ENCODE assay signal across 13 cellular contexts in the genomic region with DNA sequence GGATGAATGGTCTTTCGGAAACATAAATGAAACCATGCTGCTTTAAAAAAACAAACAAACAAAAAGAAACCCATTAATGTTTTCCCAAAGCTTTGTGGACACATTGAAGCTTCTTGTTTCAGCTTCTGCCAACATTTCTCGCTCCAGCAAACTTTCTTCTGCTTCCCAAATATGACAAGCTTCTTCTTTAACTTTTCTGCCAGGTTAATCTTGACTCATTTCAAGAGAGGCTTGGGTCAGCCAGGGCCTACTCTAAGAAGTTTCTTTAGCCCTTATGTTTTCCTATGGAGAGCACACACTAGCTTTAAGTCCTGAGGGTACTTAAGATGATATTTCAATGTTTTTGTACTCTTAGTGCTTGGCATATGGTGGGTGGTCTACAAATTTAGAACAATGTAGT. TPM values are rescaled to one million over a fixed set of nuclear protein-coding genes. Genes with fewer than 3 reads are reported as not detected.
DNase-seq lines count a peak whose midpoint lies in the region; ATAC-seq and TF ChIP-seq lines count a peak whose summit lies in the region.
"Had no signal": no experiment of that assay in that cellular context is flagged by ENCODE, and none has a peak within 500 bp of the region (broad histone marks: within the 10 kb centered on the region; RNA-seq: fewer than 3 reads in every experiment).

No MANE protein-coding gene starts in this region.

- POLR2A ChIA-PET in GM10248 (lab: Yijun Ruan, JAX): no interaction called here

- peaks cover 50% of the 10 kb centered on the region for H3K4me1 Mint-ChIP-seq in activated T-helper 2 cell treated with anti-CD3 and anti-CD28 coated beads, Interferon-gamma antibody, Interleukin-2, Interleukin-4, amounts not matched to agents 10 μg/mL and 5 μg/mL and 100 μg/mL, durations not matched to agents 14 hours and 24 hours and 36 hours (ENCODE audit: low read depth)
- peaks cover 39% of the 10 kb centered on the region for H3K4me1 Mint-ChIP-seq in mesothelial cell of epicardium

- H3K4me1 ChIP-seq in ACC112 (ENCODE audit: control insufficient read depth, insufficient read depth, low read length, unreplicated experiment) (peaks cover 34% of the 10 kb centered on the region), gastrocnemius medialis (peaks cover 7 to 9% of the 10 kb centered on the region in 2 donors)

- ATAC-seq in GM19463 (IDR thresholded peaks at IDR 0.05; ENCODE audit: unreplicated experiment): peak; percentile 34
- no peak for ATAC-seq in gastrocnemius medialis

- peak overlapping the region; percentile 2 for H3K4me3 Mint-ChIP-seq in activated T-helper 2 cell treated with anti-CD3 and anti-CD28 coated beads, Interferon-gamma antibody, Interleukin-2, Interleukin-4, amounts not matched to agents 10 μg/mL and 5 μg/mL and 100 μg/mL, durations not matched to agents 14 hours and 24 hours and 36 hours (ENCODE audit: low read depth)
- no peak overlapping the region for H3K4me3 Mint-ChIP-seq in mesothelial cell of epicardium

- H3K36me3 Mint-ChIP-seq in activated T-helper 2 cell treated with anti-CD3 and anti-CD28 coated beads, Interferon-gamma antibody, Interleukin-2, Interleukin-4, amounts not matched to agents 10 μg/mL and 5 μg/mL and 100 μg/mL, durations not matched to agents 14 hours and 24 hours and 36 hours (ENCODE audit: low read depth): peaks cover 59% of the 10 kb centered on the region
- peaks cover 21% of the 10 kb centered on the region for H3K36me3 Mint-ChIP-seq in mesothelial cell of epicardium

- H3K27ac ChIP-seq in ACC112 (ENCODE audit: low read depth, low read length) (peak overlapping the region; percentile 6; the same call in 1 of the 2 replicates), gastrocnemius medialis (peak overlapping the region in 2 of 4 donors; percentile 11 to 15)
- H3K27ac ChIP-seq: C4-2B had no signal

- TF ChIP-seq CTCF in mesothelial cell of epicardium (IDR thresholded peaks at IDR 0.05; ENCODE audit: unreplicated experiment) (no peak), gastrocnemius medialis (IDR thresholded peaks at IDR 0.05 in 4 of 5, conservative IDR thresholded peaks at IDR 0.05 in 1 of 5) (no peak), GM10248 (IDR thresholded peaks at IDR 0.05; ENCODE audit: control extremely low read depth, extremely low read depth, low read depth, missing control alignments) (no peak)

- H3K36me3 ChIP-seq in ACC112 (ENCODE audit: insufficient read depth, low read length): peaks cover 75% of the 10 kb centered on the region
- peaks cover 0 to 12% of the 10 kb centered on the region in 2 donors for H3K36me3 ChIP-seq in gastrocnemius medialis

- H3K4me3 ChIP-seq in ACC112 (ENCODE audit: low read depth, low read length) (peak overlapping the region; percentile 36; the same call in 1 of the 2 replicates), gastrocnemius medialis (no peak overlapping the region)

- H3K9me3 Mint-ChIP-seq in activated T-helper 2 cell treated with anti-CD3 and anti-CD28 coated beads, Interferon-gamma antibody, Interleukin-2, Interleukin-4, amounts not matched to agents 10 μg/mL and 5 μg/mL and 100 μg/mL, durations not matched to agents 14 hours and 24 hours and 36 hours: no peaks in the 10 kb centered on the region
- H3K9me3 Mint-ChIP-seq in mesothelial cell of epicardium: no peaks in the 10 kb centered on the region

- H3K27me3 Mint-ChIP-seq in activated T-helper 2 cell treated with anti-CD3 and anti-CD28 coated beads, Interferon-gamma antibody, Interleukin-2, Interleukin-4, amounts not matched to agents 10 μg/mL and 5 μg/mL and 100 μg/mL, durations not matched to agents 14 hours and 24 hours and 36 hours (ENCODE audit: low read depth): no peaks in the 10 kb centered on the region
- H3K27me3 Mint-ChIP-seq in mesothelial cell of epicardium (ENCODE audit: low read depth): no peaks in the 10 kb centered on the region

- intact Hi-C loops in activated T-helper 2 cell treated with anti-CD3 and anti-CD28 coated beads, Interferon-gamma antibody, Interleukin-2, Interleukin-4, amounts not matched to agents 10 μg/mL and 5 μg/mL and 100 μg/mL, durations not matched to agents 14 hours and 24 hours and 36 hours (cut with micrococcal nuclease): loop anchor here (10.0 kb wide), 3 partner anchors 633 to 1303 kb away; partner anchors contain the start of gene TMC1
- intact Hi-C loops in gastrocnemius medialis (cut with DNase I; ENCODE audit: low total_unique reads) (no loop called here), head of caudate nucleus (cut with DNase I) (no loop called here)

- no peak overlapping the region for H2AFZ ChIP-seq in ACC112 (ENCODE audit: low read length, unreplicated experiment)

- peak overlapping the region; percentile 48 for H3K27ac Mint-ChIP-seq in activated T-helper 2 cell treated with anti-CD3 and anti-CD28 coated beads, Interferon-gamma antibody, Interleukin-2, Interleukin-4, amounts not matched to agents 10 μg/mL and 5 μg/mL and 100 μg/mL, durations not matched to agents 14 hours and 24 hours and 36 hours
- H3K27ac Mint-ChIP-seq in mesothelial cell of epicardium: peak overlapping the region; percentile 23

- no peak for DNase-seq in activated T-helper 2 cell treated with anti-CD3 and anti-CD28 coated beads, Interferon-gamma antibody, Interleukin-2, Interleukin-4, amounts not matched to agents 10 μg/mL and 5 μg/mL and 100 μg/mL, durations not matched to agents 14 hours and 24 hours and 36 hours (ENCODE audit: low spot score)
- DNase-seq in mesothelial cell of epicardium (ENCODE audit: low spot score in 2 of 2, unreplicated experiment in 2 of 2) (no peak), gastrocnemius medialis (no peak), GOT3 (lab: John Stamatoyannopoulos, UW) (no peak), GM10248 (ENCODE audit: extremely low spot score) (no peak), head of caudate nucleus (no peak)
- DNase-seq: activated effector memory CD4-positive, alpha-beta T cell treated with Interleukin-2 at 50 U/mL for 16 hours; foreskin melanocyte; islet precursor cell; NCI-H345 had no signal

- H3K27me3 ChIP-seq in ACC112 (ENCODE audit: insufficient read depth, low read length) (no peaks in the 10 kb centered on the region), gastrocnemius medialis (no peaks in the 10 kb centered on the region)

- CTCF ChIA-PET in GM10248 (lab: Yijun Ruan, JAX): interaction anchor here (0.8 to 1.3 kb wide), 3 partner anchors 25 to 50 kb away, joined by 3 to 4 read pairs (median 3); no protein-coding TSS in a partner anchor

- no peaks in the 10 kb centered on the region for H3K9me3 ChIP-seq in gastrocnemius medialis

- no peak for TF ChIP-seq POLR2A in gastrocnemius medialis (IDR thresholded peaks at IDR 0.05)

- H3K79me2 ChIP-seq in ACC112 (ENCODE audit: control insufficient read depth, insufficient read depth, low read length, unreplicated experiment): peaks cover 76% of the 10 kb centered on the region

- in situ Hi-C loops in gastrocnemius medialis (cut with MboI; ENCODE audit: low sequenced_read_pairs in 4 of 4): no loop called here

RNA-seq across cellular contexts. Expression of gene ANXA1, which starts 6.1 kb away (rescaled TPM):
- 28.6 and 32.2 TPM in 2 replicates for total RNA-seq in activated T-helper 2 cell treated with anti-CD3 and anti-CD28 coated beads, Interferon-gamma antibody, Interleukin-2, Interleukin-4, amounts not matched to agents 10 μg/mL and 5 μg/mL and 100 μg/mL, durations not matched to agents 14 hours and 24 hours and 36 hours
- total RNA-seq in mesothelial cell of epicardium (166 to 189 TPM (median 183 TPM) in 3 replicates), gastrocnemius medialis (10 to 100 TPM; 22.2 to 41.7 (median 31.1) TPM)
